10 cellular contexts compared by ENCODE assay signal in genomic region chrX:104370089-104370488, GRCh38.
DNase-seq lines count a peak whose midpoint lies in the region; ATAC-seq and TF ChIP-seq lines count a peak whose summit lies in the region.
"Had no signal": no experiment of that assay in that cellular context is flagged by ENCODE, and none has a peak within 500 bp of the region (broad histone marks: within the 10 kb centered on the region; RNA-seq: fewer than 3 reads in every experiment).

No MANE protein-coding gene starts in this region.

- in situ Hi-C loops in SK-MEL-5 (cut with HindIII; ENCODE audit: low pct_unique_long_range_greater_than_20kb, low sequenced_read_pairs), result no loop called here

- ATAC-seq in HG02870 (IDR thresholded peaks at IDR 0.05; ENCODE audit: unreplicated experiment) (no peak), HG03439 (IDR thresholded peaks at IDR 0.05; ENCODE audit: unreplicated experiment) (no peak)
- ATAC-seq: lower lobe of right lung, sciatic nerve had no signal

- TF ChIP-seq CTCF in fibroblast of villous mesenchyme (IDR thresholded peaks at IDR 0.05; ENCODE audit: insufficient read depth, low read depth, low read length) (peak; percentile 29), retinal pigment epithelial cell (conservative IDR thresholded peaks at IDR 0.05; ENCODE audit: low read depth, low read length) (peak; percentile 16)

- DNase-seq in DMS 273 (lab: John Stamatoyannopoulos, UW; ENCODE audit: unreplicated experiment) (peak; percentile 17), DMS 273 treated with DMSO at 0.1 percent for 48 hours (lab: John Stamatoyannopoulos, UW) (no peak), SK-MEL-5 (ENCODE audit: low read depth, low spot score) (peak; percentile 48), fibroblast of villous mesenchyme (ENCODE audit: low read depth) (no peak), retinal pigment epithelial cell (ENCODE audit: low read depth) (no peak), retina (no peak)
- DNase-seq: lower lobe of right lung had no signal

- H3K4me3 ChIP-seq in fibroblast of villous mesenchyme (ENCODE audit: low read depth, low read length) (no peak overlapping the region), retinal pigment epithelial cell (ENCODE audit: low read length) (no peak overlapping the region)
- H3K4me3 ChIP-seq: lower lobe of right lung had no signal

Comparison
In these comparisons a context has a peak if more than half of its experiments do, and no peak if none do; other contexts are left out.
1. DNase-seq: peak in DMS 273 (single experiment) and SK-MEL-5 (single experiment); none in DMS 273 treated with DMSO at 0.1 percent for 48 hours (single experiment), fibroblast of villous mesenchyme (single experiment), retinal pigment epithelial cell (single experiment) and retina (single experiment).